ENCODE assay signal across 6 cellular contexts in the genomic region with DNA sequence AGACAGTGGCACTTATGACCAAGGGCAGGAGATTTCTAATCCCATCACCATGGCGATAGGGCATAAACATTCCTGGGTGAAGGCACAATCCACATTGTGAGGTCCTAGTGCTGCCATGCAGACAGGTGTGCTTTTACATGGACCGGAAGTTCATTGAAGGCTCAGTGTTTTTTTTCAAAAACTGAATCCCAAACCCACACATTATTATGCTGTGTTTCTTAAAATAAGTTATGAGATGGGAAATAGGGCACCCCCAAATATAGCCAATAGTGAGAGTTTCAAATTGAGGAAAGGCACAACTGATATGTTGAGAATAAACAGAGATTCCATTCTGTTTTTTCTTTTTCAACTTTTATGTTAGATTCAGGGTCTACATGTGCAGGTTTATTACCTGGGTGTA.
DNase-seq lines count a peak whose midpoint lies in the region; ATAC-seq and TF ChIP-seq lines count a peak whose summit lies in the region.
"Not testable (repeated sequence)": the region's sequence is repeated elsewhere in the genome, so short reads cannot be mapped to it uniquely, and the experiment has no call there.

No MANE protein-coding gene starts in this region.

- DNase-seq in RWPE2 (ENCODE audit: low spot score); central memory CD8-positive, alpha-beta T cell (ENCODE audit: low spot score in 2 of 2); Right ventricle myocardium inferior (ENCODE audit: missing footprints); left lobe of liver (ENCODE audit: low spot score); omental fat pad (ENCODE audit: low spot score): not testable (repeated sequence)

- not testable (repeated sequence) for H3K4me3 Mint-ChIP-seq in central memory CD8-positive, alpha-beta T cell

- not testable (repeated sequence) for H3K9me3 ChIP-seq in RWPE2 (ENCODE audit: severe bottlenecking)

- H3K27ac ChIP-seq in RWPE2 (ENCODE audit: poor library complexity, severe bottlenecking) = not testable (repeated sequence)

- not testable (repeated sequence) for H3K27me3 Mint-ChIP-seq in central memory CD8-positive, alpha-beta T cell

- intact Hi-C loops in Right ventricle myocardium inferior (cut with DNase I) = not testable (repeated sequence)

- ATAC-seq in HG02759 (IDR thresholded peaks at IDR 0.05; ENCODE audit: unreplicated experiment) (peak; percentile 33), RWPE2 (ENCODE audit: low read depth) (0 out of 3 replicates have a peak, but pooled peaks have one; percentile 19), Right ventricle myocardium inferior (peak; percentile 58), left lobe of liver (peak; percentile 16), omental fat pad (ENCODE audit: low FRiP score) (peak; percentile 2)
- ATAC-seq in central memory CD8-positive, alpha-beta T cell (replicated peaks; ENCODE audit: extremely low read depth, poor library complexity, severe bottlenecking) = peak; percentile 57

- H3K9me3 Mint-ChIP-seq in central memory CD8-positive, alpha-beta T cell = peaks cover 40% of the 10 kb centered on the region

- not testable (repeated sequence) for TF ChIP-seq CTCF in RWPE2 (IDR thresholded peaks at IDR 0.05; ENCODE audit: poor library complexity, severe bottlenecking); omental fat pad (IDR thresholded peaks at IDR 0.05)

- not testable (repeated sequence) for H3K4me3 ChIP-seq in RWPE2 (ENCODE audit: severe bottlenecking)

- H3K4me1 Mint-ChIP-seq in central memory CD8-positive, alpha-beta T cell = not testable (repeated sequence)

- H3K36me3 ChIP-seq in RWPE2 (ENCODE audit: low read depth) = not testable (repeated sequence)

- H3K27ac Mint-ChIP-seq in central memory CD8-positive, alpha-beta T cell (ENCODE audit: low read depth) = not testable (repeated sequence)

- H3K27me3 ChIP-seq in RWPE2 (ENCODE audit: insufficient read depth, poor library complexity, severe bottlenecking) = not testable (repeated sequence)

- not testable (repeated sequence) for H3K36me3 Mint-ChIP-seq in central memory CD8-positive, alpha-beta T cell (ENCODE audit: insufficient read depth)

- not testable (repeated sequence) for H3K4me1 ChIP-seq in RWPE2 (ENCODE audit: insufficient read depth, poor library complexity, severe bottlenecking)

Comparison
In these comparisons a context has a peak if more than half of its experiments do, and no peak if none do; other contexts are left out.
1. ATAC-seq: peak in every context shown above with its lines; median percentile 58 in Right ventricle myocardium inferior; 57 in central memory CD8-positive, alpha-beta T cell; 33 in HG02759; 19 in RWPE2; 16 in left lobe of liver; 2 in omental fat pad.